ENCODE assay signal across 12 cellular contexts in genomic region chr10:121516071-121516470, GRCh38.
"Had no signal": no experiment of that assay in that cellular context is flagged by ENCODE, and none has a peak within 500 bp of the region (broad histone marks: within the 10 kb centered on the region; RNA-seq: fewer than 3 reads in every experiment).

No MANE protein-coding gene starts in this region.

- ATAC-seq: right cardiac atrium had no signal

- H3K36me3 Mint-ChIP-seq: activated naive CD8-positive, alpha-beta T cell treated with anti-CD3 and anti-CD28 coated beads, Interleukin-2, amount 10 ng/mL, durations not matched to agents 7 days and 5 days; naive B cell had no signal

- H3K4me3 Mint-ChIP-seq: activated CD4-positive, alpha-beta T cell treated with anti-CD3 and anti-CD28 coated beads for 36 hours; activated naive CD8-positive, alpha-beta T cell treated with anti-CD3 and anti-CD28 coated beads, Interleukin-2, amount 10 ng/mL, durations not matched to agents 7 days and 5 days; activated T-cell treated with anti-CD3 and anti-CD28 coated beads, Interleukin-2, amount 50 U/mL, for 24 hours; naive B cell; type B pancreatic cell had no signal

- H3K9me3 Mint-ChIP-seq: activated naive CD8-positive, alpha-beta T cell treated with anti-CD3 and anti-CD28 coated beads, Interleukin-2, amount 10 ng/mL, durations not matched to agents 7 days and 5 days; activated T-cell treated with anti-CD3 and anti-CD28 coated beads, Interleukin-2, amount 50 U/mL, for 24 hours; type B pancreatic cell had no signal

- H3K27ac Mint-ChIP-seq: activated CD4-positive, alpha-beta T cell treated with anti-CD3 and anti-CD28 coated beads for 36 hours; activated naive CD8-positive, alpha-beta T cell treated with anti-CD3 and anti-CD28 coated beads, Interleukin-2, amount 10 ng/mL, durations not matched to agents 7 days and 5 days; activated T-cell treated with anti-CD3 and anti-CD28 coated beads, Interleukin-2, amount 50 U/mL, for 24 hours; naive B cell; type B pancreatic cell had no signal

- H3K4me1 Mint-ChIP-seq: activated naive CD8-positive, alpha-beta T cell treated with anti-CD3 and anti-CD28 coated beads, Interleukin-2, amount 10 ng/mL, durations not matched to agents 7 days and 5 days; naive B cell had no signal

- H3K27me3 Mint-ChIP-seq: activated CD4-positive, alpha-beta T cell treated with anti-CD3 and anti-CD28 coated beads for 36 hours; activated naive CD8-positive, alpha-beta T cell treated with anti-CD3 and anti-CD28 coated beads, Interleukin-2, amount 10 ng/mL, durations not matched to agents 7 days and 5 days; naive B cell; type B pancreatic cell had no signal

- H3K27ac ChIP-seq: VCaP had no signal

- DNase-seq: activated CD4-positive, alpha-beta T cell treated with anti-CD3 and anti-CD28 coated beads for 36 hours; activated naive CD8-positive, alpha-beta T cell treated with anti-CD3 and anti-CD28 coated beads, Interleukin-2, amount 10 ng/mL, durations not matched to agents 7 days and 5 days; activated T-cell treated with anti-CD3 and anti-CD28 coated beads, Interleukin-2, amount 50 U/mL, for 24 hours; aorta; foreskin melanocyte; head of caudate nucleus; naive B cell; right cardiac atrium; small intestine; T1000 had no signal
